Comparison of ENCODE assay signal across 18 cellular contexts in the genomic region with DNA sequence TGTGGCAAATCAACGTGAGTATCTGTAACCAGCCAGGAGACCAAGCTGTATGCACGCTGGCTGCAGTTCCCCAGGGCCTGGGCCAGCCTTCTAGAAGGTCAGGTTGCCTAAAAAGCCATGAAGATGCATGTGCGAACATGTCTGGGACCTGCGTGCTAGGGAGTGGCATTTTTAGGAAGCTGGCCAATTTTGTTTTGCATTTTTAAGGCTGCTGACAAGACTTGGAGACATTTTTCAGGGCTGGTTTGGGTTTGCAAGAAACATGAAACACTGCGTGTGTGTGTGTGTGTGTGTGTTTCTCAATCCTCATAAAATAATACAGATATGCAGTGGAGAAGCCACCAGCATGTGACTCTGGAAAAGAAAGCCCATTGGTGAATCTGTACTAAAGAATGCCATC. TPM values are rescaled to one million over a fixed set of nuclear protein-coding genes. Genes with fewer than 3 reads are reported as not detected.
DNase-seq lines count a peak whose midpoint lies in the region; ATAC-seq, FAIRE-seq and TF ChIP-seq lines count a peak whose summit lies in the region.
"Had no signal": no experiment of that assay in that cellular context is flagged by ENCODE, and none has a peak within 500 bp of the region (broad histone marks: within the 10 kb centered on the region; RNA-seq: fewer than 3 reads in every experiment).

No MANE protein-coding gene starts in this region.

- peaks cover 4 to 12% of the 10 kb centered on the region in 2 donors for H3K4me1 ChIP-seq in breast epithelium
- H3K4me1 ChIP-seq in small intestine (ENCODE audit: control insufficient read depth in 2 of 2, insufficient read depth in 1 of 2, low read depth in 1 of 2, low read length in 1 of 2): peaks cover 0 to 6% of the 10 kb centered on the region in 2 donors
- H3K4me1 ChIP-seq in SJCRH30: peaks cover 65% of the 10 kb centered on the region

- H3K9me3 ChIP-seq in breast epithelium: peaks cover 0 to 4% of the 10 kb centered on the region in 2 donors
- no peaks in the 10 kb centered on the region for H3K9me3 ChIP-seq in small intestine (ENCODE audit: control insufficient read depth, low read depth)
- 0 out of 2 replicates have a peak, but pooled peaks cover 1% of the 10 kb centered on the region for H3K9me3 ChIP-seq in SJCRH30 (replicated peaks)
- H3K9me3 ChIP-seq: Caco-2, left lung had no signal

- H3K27me3 ChIP-seq in breast epithelium (no peaks in the 10 kb centered on the region), small intestine (ENCODE audit: control insufficient read depth in 2 of 2, insufficient read depth in 2 of 2, low read length in 2 of 2) (no peaks in the 10 kb centered on the region), SJCRH30 (no peaks in the 10 kb centered on the region)

- H3K36me3 ChIP-seq in breast epithelium (no peaks in the 10 kb centered on the region), small intestine (ENCODE audit: control insufficient read depth in 2 of 2, insufficient read depth in 2 of 2, low read length in 2 of 2) (no peaks in the 10 kb centered on the region), SJCRH30 (no peaks in the 10 kb centered on the region)

- BruUV-seq in MCF 10A (replicated peaks; lab: Mats Ljungman, UMichigan): no TSS peak

- peaks cover 6% of the 10 kb centered on the region for H3K9me3 Mint-ChIP-seq in MCF 10A (ENCODE audit: unreplicated experiment)
- H3K9me3 Mint-ChIP-seq in brain: peaks cover 6 to 13% (median 11%) of the 10 kb centered on the region in 5 experiments
- H3K9me3 Mint-ChIP-seq: activated CD4-positive, alpha-beta T cell treated with anti-CD3 and anti-CD28 coated beads, Interleukin-2, amount 10 ng/mL, durations not matched to agents 7 days and 5 days; naive thymus-derived CD8-positive, alpha-beta T cell had no signal

- DNase-seq in MCF 10A (ENCODE audit: unreplicated experiment): peak; percentile 98
- DNase-seq in breast epithelium (ENCODE audit: low spot score in 2 of 2): no peak
- peak; percentile 59 to 73 for DNase-seq in lower leg skin (ENCODE audit: low spot score in 2 of 2)
- no peak for DNase-seq in small intestine
- DNase-seq in SJCRH30: no peak
- DNase-seq in Right ventricle myocardium inferior (ENCODE audit: missing footprints): no peak
- DNase-seq: ACHN; activated CD4-positive, alpha-beta T cell treated with anti-CD3 and anti-CD28 coated beads, Interleukin-2, amount 10 ng/mL, durations not matched to agents 7 days and 5 days; activated T-cell treated with anti-CD3 and anti-CD28 coated beads, Interleukin-2, amount 50 U/mL, for 48 hours; amniotic stem cell; Caco-2; dermis blood vessel endothelial cell; left lung; naive thymus-derived CD8-positive, alpha-beta T cell; NCI-H1930; NK-92 treated with Interleukin-12 subunit alpha and Interleukin-12 subunit beta, amount 100 ng/mL, for 24 hours had no signal

- H3K4me3 ChIP-seq in breast epithelium: no peak overlapping the region
- H3K4me3 ChIP-seq in lower leg skin (ENCODE audit: low read depth, poor library complexity, severe bottlenecking): no peak overlapping the region
- no peak overlapping the region for H3K4me3 ChIP-seq in small intestine (ENCODE audit: low read depth in 1 of 2, low read length in 2 of 2)
- H3K4me3 ChIP-seq in SJCRH30: no peak overlapping the region
- H3K4me3 ChIP-seq: left lung had no signal

- intact Hi-C loops in MCF 10A (cut with micrococcal nuclease) (loop anchor here (1.0 to 2.0 kb wide), 2 partner anchors 27 to 89 kb away; no protein-coding TSS in a partner anchor), breast epithelium (cut with DNase I; ENCODE audit: low total_unique reads) (no loop called here), lower leg skin (cut with DNase I; ENCODE audit: low total_unique reads) (no loop called here), Right ventricle myocardium inferior (cut with DNase I) (loop anchor here (5.0 kb wide), 1 partner anchor 57 kb away; no protein-coding TSS in a partner anchor)

- ATAC-seq in HG03521 (IDR thresholded peaks at IDR 0.05; ENCODE audit: unreplicated experiment) (no peak), Right ventricle myocardium inferior (no peak)
- ATAC-seq: left lung; naive thymus-derived CD8-positive, alpha-beta T cell had no signal

- H3K27me3 Mint-ChIP-seq in MCF 10A (ENCODE audit: insufficient read depth, unreplicated experiment) (no peaks in the 10 kb centered on the region), brain (peaks cover 29% of the 10 kb centered on the region)

- H3K4me1 Mint-ChIP-seq in MCF 10A (ENCODE audit: insufficient read depth, unreplicated experiment) (peaks cover 78% of the 10 kb centered on the region), brain (peaks cover 76% of the 10 kb centered on the region)

- no peak for FAIRE-seq in small intestine (lab: Jason Lieb, UNC)

- H3K4me3 Mint-ChIP-seq in MCF 10A (ENCODE audit: unreplicated experiment): peak overlapping the region; percentile 80
- no peak overlapping the region for H3K4me3 Mint-ChIP-seq in brain
- H3K4me3 Mint-ChIP-seq: activated CD4-positive, alpha-beta T cell treated with anti-CD3 and anti-CD28 coated beads, Interleukin-2, amount 10 ng/mL, durations not matched to agents 7 days and 5 days; naive thymus-derived CD8-positive, alpha-beta T cell had no signal

- CTCF ChIA-PET in MCF 10A (lab: Yijun Ruan, JAX): interaction anchor here (0.6 to 18.0 kb wide), 19 partner anchors 9 to 1596 kb away, joined by 3 to 171 read pairs (median 5); no protein-coding TSS in a partner anchor

- H3K36me3 Mint-ChIP-seq in MCF 10A (ENCODE audit: insufficient read depth, unreplicated experiment) (peaks cover 81% of the 10 kb centered on the region), brain (no peaks in the 10 kb centered on the region)

- H3K27ac Mint-ChIP-seq in MCF 10A (ENCODE audit: low read depth, unreplicated experiment) (peak overlapping the region; percentile 76), brain (peak overlapping the region in 3 of 5 experiments; percentile 35 to 52 (median 46))
- H3K27ac Mint-ChIP-seq: activated CD4-positive, alpha-beta T cell treated with anti-CD3 and anti-CD28 coated beads, Interleukin-2, amount 10 ng/mL, durations not matched to agents 7 days and 5 days had no signal

- POLR2A ChIA-PET in MCF 10A (lab: Yijun Ruan, JAX): interaction anchor here (0.7 to 37.2 kb wide), 25 partner anchors 12 to 147 kb away, joined by 3 to 1604 read pairs (median 5); partner anchors contain the start of genes LECT2, SMAD5 and TGFBI

- 33 to 36% methylated on average over 5 of the region's 5 CpGs for WGBS in lower leg skin, 2 donors
- 69 to 80% (median 77%) methylated on average over 5 of the region's 5 CpGs for WGBS in small intestine, 3 donors

- no peak for TF ChIP-seq POLR2A in breast epithelium (IDR thresholded peaks at IDR 0.05)
- TF ChIP-seq POLR2A in lower leg skin (IDR thresholded peaks at IDR 0.05): no peak

- TF ChIP-seq CTCF in MCF 10A (IDR thresholded peaks at IDR 0.05; ENCODE audit: unreplicated experiment) (no peak), breast epithelium (IDR thresholded peaks at IDR 0.05) (no peak), brain (conservative IDR thresholded peaks at IDR 0.05) (no peak), lower leg skin (IDR thresholded peaks at IDR 0.05) (no peak)

- no peak overlapping the region for H3K27ac ChIP-seq in breast epithelium
- H3K27ac ChIP-seq in small intestine (ENCODE audit: low read depth in 1 of 2, low read length in 1 of 2): no peak overlapping the region
- no peak overlapping the region for H3K27ac ChIP-seq in SJCRH30
- H3K27ac ChIP-seq: left lung had no signal

RNA-seq across cellular contexts. Expression of gene TGFBI, which starts 5.1 kb away (rescaled TPM):
- total RNA-seq in MCF 10A (2022) (623 and 892 TPM in 2 replicates), breast epithelium (100 to 1,000 TPM in 1 of 3 donors, 10 to 100 TPM in 2; 40.4 to 145 (median 45.2) TPM), lower leg skin (100 to 1,000 TPM; 312 to 829 (median 484) TPM), Right ventricle myocardium inferior (66.5 TPM)
- polyA plus RNA-seq in brain (ENCODE audit: insufficient read depth, low read depth, low replicate concordance) (10.4 TPM), small intestine (10 to 100 TPM in 2 of 3 donors, 1 to 10 TPM in 1; 4.2 to 55.3 (median 41.3) TPM)
- 4.8 TPM in 2 replicates for total RNA-seq in SJCRH30 (2014; rRNA removed; shearing (Covaris generic))

Comparison
In these comparisons a context has a peak if more than half of its experiments do, and no peak if none do; other contexts are left out.
1. DNase-seq: peak in MCF 10A (single experiment) and lower leg skin (2 of 2); none in breast epithelium (0 of 2), small intestine (single experiment), SJCRH30 (0 of 2) and Right ventricle myocardium inferior (single experiment).
2. intact Hi-C loops: an anchor here in MCF 10A (1.0 to 2.0 kb wide) and Right ventricle myocardium inferior (5.0 kb wide); none called in breast epithelium and lower leg skin.